14 cellular contexts compared by ENCODE assay signal in the genomic region with DNA sequence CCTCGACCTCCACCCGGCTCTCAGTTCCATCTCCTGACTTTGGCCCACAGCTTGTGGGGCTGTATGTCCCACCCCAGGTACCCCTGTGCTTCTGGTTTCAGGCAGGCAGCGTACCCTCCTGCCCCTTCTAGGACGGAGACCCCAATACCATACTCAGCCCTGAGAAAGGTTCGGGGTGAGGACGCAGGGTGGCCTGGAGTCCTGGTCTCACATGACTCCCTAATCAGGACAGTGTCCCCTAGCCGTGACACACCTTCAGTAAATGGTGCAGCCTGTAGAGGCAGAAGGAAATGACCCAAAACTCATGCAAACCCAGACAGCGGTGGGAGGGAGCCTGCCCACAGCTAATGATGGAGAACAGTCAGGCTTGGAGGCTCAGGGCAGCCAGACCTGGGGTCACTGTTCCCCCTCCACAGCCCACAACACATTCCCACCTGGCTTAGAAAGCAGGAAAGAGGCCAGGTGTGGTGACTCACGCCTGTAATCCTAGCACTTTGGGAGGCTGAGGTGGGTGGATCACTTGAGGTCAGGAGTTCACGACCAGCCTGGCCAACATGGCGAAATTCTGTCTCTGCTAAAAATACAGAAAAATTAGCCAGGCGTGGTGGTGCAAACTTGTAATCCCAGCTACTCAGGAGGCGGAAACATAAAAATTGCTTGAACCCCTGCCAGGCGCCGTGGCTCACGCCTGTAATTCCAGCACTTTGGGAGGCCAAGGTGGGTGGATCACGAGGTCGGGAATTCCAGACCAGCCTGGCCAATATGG. TPM values are rescaled to one million over a fixed set of nuclear protein-coding genes. Genes with fewer than 3 reads are reported as not detected.
DNase-seq lines count a peak whose midpoint lies in the region; ATAC-seq, FAIRE-seq and TF ChIP-seq lines count a peak whose summit lies in the region.
"Had no signal": no experiment of that assay in that cellular context is flagged by ENCODE, and none has a peak within 500 bp of the region (broad histone marks: within the 10 kb centered on the region; RNA-seq: fewer than 3 reads in every experiment).

No MANE protein-coding gene starts in this region.

- CTCF ChIA-PET in K562 (lab: Yijun Ruan, JAX; ENCODE audit: low intra/inter-chr PET ratio): no interaction called here

- H3K36me3 Mint-ChIP-seq in naive B cell: no peaks in the 10 kb centered on the region
- H3K36me3 Mint-ChIP-seq: activated naive CD8-positive, alpha-beta T cell treated with anti-CD3 and anti-CD28 coated beads, Interleukin-2, amount 10 ng/mL, durations not matched to agents 7 days and 5 days had no signal

- H3K4me2 ChIP-seq in Loucy (ENCODE audit: low read depth, low read length, poor library complexity, severe bottlenecking): peak overlapping the region; percentile 32
- H3K4me2 ChIP-seq in K562 (ENCODE audit: insufficient read depth, low read length): no peak overlapping the region

- WGBS in K562 (ENCODE audit: insufficient coverage, low coverage, missing lambda C conversion rate): 75% methylated on average over 17 of the region's 18 CpGs

- H3K9me1 ChIP-seq in K562 (ENCODE audit: control insufficient read depth, insufficient read depth, low read length): no peaks in the 10 kb centered on the region

- intact Hi-C loops in K562 (cut with micrococcal nuclease): no loop called here

- TF ChIP-seq RAD21 in K562 (CRISPR knock-in tag; conservative IDR thresholded peaks at IDR 0.05 in 1 of 2, IDR thresholded peaks at IDR 0.05 in 1 of 2): no peak

- TF ChIP-seq CTCF in Loucy (conservative IDR thresholded peaks at IDR 0.05; ENCODE audit: low read length) (no peak), K562 (IDR thresholded peaks at IDR 0.05 in 2 of 3, conservative IDR thresholded peaks at IDR 0.05 in 1 of 3; ENCODE audit: insufficient read depth in 2 of 3, low read depth in 1 of 3, low read length in 3 of 3) (no peak)

- H3K4me3 Mint-ChIP-seq in naive B cell: peak overlapping the region in 4 of 8 donors; percentile 30 to 66 (median 50)
- H3K4me3 Mint-ChIP-seq: activated naive CD8-positive, alpha-beta T cell treated with anti-CD3 and anti-CD28 coated beads, Interleukin-2, amount 10 ng/mL, durations not matched to agents 7 days and 5 days had no signal

- no peak overlapping the region for H2AFZ ChIP-seq in Loucy (ENCODE audit: low read length)
- H2AFZ ChIP-seq in K562 (ENCODE audit: low read depth, low read length): peak overlapping the region; percentile 23

- in situ Hi-C loops in K562 (cut with MboI): no loop called here

- peaks cover 23 to 45% (median 34%) of the 10 kb centered on the region in 3 donors for H3K4me1 Mint-ChIP-seq in naive B cell

- DNase-seq in ELF-1 (ENCODE audit: low read depth, low spot score) (peak; percentile 36), K562 (ENCODE audit: extremely low read depth in 1 of 4, low spot score in 3 of 4) (no peak), naive B cell (no peak), HCEC 1CT (no peak)
- DNase-seq in NK-92 treated with Interleukin-12 subunit alpha and Interleukin-12 subunit beta, amount 100 ng/mL, for 24 hours (lab: John Stamatoyannopoulos, UW): no peak
- DNase-seq: activated naive CD8-positive, alpha-beta T cell treated with anti-CD3 and anti-CD28 coated beads, Interleukin-2, amount 10 ng/mL, durations not matched to agents 7 days and 5 days; lower lobe of right lung; NCI-H2081; ovary had no signal

- BruUV-seq in K562 (replicated peaks; lab: Mats Ljungman, UMichigan): no TSS peak

- H3K27ac ChIP-seq in K562 (ENCODE audit: extremely low read depth, low read depth, low read length): peak overlapping the region; percentile 21
- H3K27ac ChIP-seq: dorsolateral prefrontal cortex, lower lobe of right lung, ovary had no signal

- no peak overlapping the region for H3K4me3 ChIP-seq in Loucy (ENCODE audit: low read length, poor library complexity, severe bottlenecking)
- H3K4me3 ChIP-seq in K562: no peak overlapping the region
- H3K4me3 ChIP-seq: dorsolateral prefrontal cortex, lower lobe of right lung, ovary had no signal

- no peaks in the 10 kb centered on the region for H3K27me3 ChIP-seq in Loucy (ENCODE audit: insufficient read depth, low read length, poor library complexity, severe bottlenecking)
- no peaks in the 10 kb centered on the region for H3K27me3 ChIP-seq in K562 (ENCODE audit: control insufficient read depth in 2 of 2, insufficient read depth in 2 of 2, low read length in 2 of 2)
- H3K27me3 ChIP-seq: dorsolateral prefrontal cortex, ovary had no signal

- POLR2A ChIA-PET in K562 (lab: Yijun Ruan, JAX): interaction anchor here (0.7 to 1.7 kb wide), 5 partner anchors 9 to 31 kb away, joined by 3 to 10 read pairs (median 3); a partner anchor contains a TSS

- H3K36me3 ChIP-seq in Loucy (ENCODE audit: insufficient read depth, low read length) (no peaks in the 10 kb centered on the region), K562 (ENCODE audit: control insufficient read depth, insufficient read depth, low read length) (no peaks in the 10 kb centered on the region)
- H3K36me3 ChIP-seq: lower lobe of right lung, ovary had no signal

- no peaks in the 10 kb centered on the region for H3K9me2 ChIP-seq in Loucy (replicated peaks; ENCODE audit: low read depth, low read length)

- H3K27ac Mint-ChIP-seq in naive B cell: peak overlapping the region; percentile 60 to 94 (median 92)

- no peaks in the 10 kb centered on the region for H3K27me3 Mint-ChIP-seq in naive B cell
- H3K27me3 Mint-ChIP-seq: activated naive CD8-positive, alpha-beta T cell treated with anti-CD3 and anti-CD28 coated beads, Interleukin-2, amount 10 ng/mL, durations not matched to agents 7 days and 5 days had no signal

- H3K79me2 ChIP-seq in Loucy (ENCODE audit: insufficient read depth, low read length) (no peaks in the 10 kb centered on the region), K562 (ENCODE audit: control insufficient read depth, insufficient read depth, low read length) (no peaks in the 10 kb centered on the region)

- no peak for FAIRE-seq in K562 (lab: Jason Lieb, UNC)
- FAIRE-seq: G401.6 had no signal

- H4K20me1 ChIP-seq in Loucy (ENCODE audit: insufficient read depth, low read length, poor library complexity, severe bottlenecking) (no peaks in the 10 kb centered on the region), K562 (replicated peaks; ENCODE audit: control insufficient read depth, insufficient read depth, low read length) (no peaks in the 10 kb centered on the region)

- no peaks in the 10 kb centered on the region for H3F3A ChIP-seq in Loucy (ENCODE audit: low read depth)

- H3K9me3 Mint-ChIP-seq in naive B cell: no peaks in the 10 kb centered on the region
- H3K9me3 Mint-ChIP-seq: activated naive CD8-positive, alpha-beta T cell treated with anti-CD3 and anti-CD28 coated beads, Interleukin-2, amount 10 ng/mL, durations not matched to agents 7 days and 5 days had no signal

- no peak for TF ChIP-seq EP300 in K562 (IDR thresholded peaks at IDR 0.05; ENCODE audit: low read length)

- H3K9ac ChIP-seq in Loucy (ENCODE audit: low read depth, low read length, poor library complexity, severe bottlenecking) (no peak overlapping the region), K562 (ENCODE audit: insufficient read depth in 1 of 2, low read depth in 2 of 2, low read length in 2 of 2) (peak overlapping the region in 1 of 2 experiments; percentile 77; a peak in 2 of 4 replicates)

- H3K9me3 ChIP-seq in Loucy (ENCODE audit: insufficient read depth, low read depth, low read length) (no peaks in the 10 kb centered on the region), K562 (replicated peaks; ENCODE audit: control insufficient read depth, insufficient read depth, low read depth, low read length) (no peaks in the 10 kb centered on the region)
- H3K9me3 ChIP-seq: lower lobe of right lung, ovary had no signal

- TF ChIP-seq POLR2A in K562 (conservative IDR thresholded peaks at IDR 0.05): no peak

- H3K4me1 ChIP-seq in Loucy (ENCODE audit: insufficient read depth, low read length, poor library complexity, severe bottlenecking) (peaks cover 26% of the 10 kb centered on the region), K562 (replicated peaks in 1 of 2; ENCODE audit: control insufficient read depth in 2 of 2, insufficient read depth in 2 of 2, low read length in 2 of 2) (peaks cover 43 to 45% of the 10 kb centered on the region in 2 experiments)

- no peak for ATAC-seq in K562
- no peak for ATAC-seq in naive B cell (ENCODE audit: low read depth in 2 of 2)
- ATAC-seq in HG03025 (IDR thresholded peaks at IDR 0.05; ENCODE audit: low FRiP score, unreplicated experiment): no peak
- no peak for ATAC-seq in HG03457 (IDR thresholded peaks at IDR 0.05; ENCODE audit: unreplicated experiment)
- ATAC-seq: lower lobe of right lung had no signal

RNA-seq across cellular contexts. Expression of a gene that starts 8.8 kb away (rescaled TPM):
- 30.6 and 67.6 TPM in 2 replicates for total RNA-seq in K562 (2011; cell fraction: chromatin; rRNA removed; ENCODE audit: low replicate concordance)
- total RNA-seq in K562 (2011; cell fraction: nucleolus; rRNA removed): 97.4 and 98.8 TPM in 2 replicates
- 112 and 202 TPM in 2 replicates for total RNA-seq in K562 (2011; cell fraction: nucleoplasm; rRNA removed)
- 1,004 and 1,256 TPM in 2 replicates for total RNA-seq in K562 (2014; rRNA removed)
- total RNA-seq in K562 (2014; rRNA removed; fragmentation: Illumina TruSeq; extraction: Trizol): 270 and 326 TPM in 2 replicates
- total RNA-seq in K562 (2015; rRNA removed; fragmentation: Illumina TruSeq; extraction: Trizol): 594 and 609 TPM in 2 replicates
- 1,947 and 1,950 TPM in 2 replicates for total RNA-seq in K562 (2021)
- polyA plus RNA-seq in K562 (2011; rRNA removed): 205 and 451 TPM in 2 replicates
- 348 and 767 TPM in 2 replicates for polyA plus RNA-seq in K562 (2011; cell fraction: cytosol; rRNA removed)
- polyA plus RNA-seq in K562 (2011; cell fraction: nucleus; rRNA removed): 229 and 367 TPM in 2 replicates
- 830 and 1,263 TPM in 2 replicates for polyA plus RNA-seq in K562 (2012)
- 1,608 and 1,897 TPM in 2 replicates for polyA plus RNA-seq in K562 (2014; fragmentation: Illumina TruSeq; extraction: Trizol)
- polyA plus RNA-seq in K562 (2014; fragmentation: Nextera tagmentation; extraction: Ambion mirVana): 10 to 100 TPM; 27.8 to 58.8 TPM
- 1,026 and 1,125 TPM in 2 replicates for polyA plus RNA-seq in K562 (2014; rRNA removed)
- 66.3 and 71.3 TPM in 2 replicates for polyA minus RNA-seq in K562 (2011; rRNA and poly(A)+ RNA removed)
- polyA minus RNA-seq in K562 (2011; cell fraction: cytosol; rRNA and poly(A)+ RNA removed): 364 and 449 TPM in 2 replicates
- 49.0 and 60.6 TPM in 2 replicates for polyA minus RNA-seq in K562 (2011; cell fraction: nucleus; rRNA and poly(A)+ RNA removed)
- 10 to 100 TPM; 17.2 to 38.1 (median 31.2) TPM for polyA plus RNA-seq in naive B cell (ENCODE audit: low read depth in 6 of 6)

RNA-seq across cellular contexts. Expression of a gene that starts 21.0 kb away (rescaled TPM):
- total RNA-seq in K562 (2011; cell fraction: chromatin; rRNA removed; ENCODE audit: low replicate concordance): 9.6 and 43.3 TPM in 2 replicates
- 62.9 and 65.8 TPM in 2 replicates for total RNA-seq in K562 (2011; cell fraction: nucleolus; rRNA removed)
- 33.6 and 43.7 TPM in 2 replicates for total RNA-seq in K562 (2011; cell fraction: nucleoplasm; rRNA removed)
- total RNA-seq in K562 (2014; rRNA removed) (31.8 and 42.1 TPM in 2 replicates), K562 (2014; rRNA removed; fragmentation: Illumina TruSeq; extraction: Trizol) (4.6 and 6.5 TPM in 2 replicates), K562 (2015; rRNA removed; fragmentation: Illumina TruSeq; extraction: Trizol) (18.2 and 21.9 TPM in 2 replicates), K562 (2021) (30.1 and 35.5 TPM in 2 replicates)
- polyA plus RNA-seq in K562 (2011; rRNA removed) (29.1 and 74.4 TPM in 2 replicates), K562 (2014; fragmentation: Illumina TruSeq; extraction: Trizol) (20.9 and 39.0 TPM in 2 replicates), K562 (2014; fragmentation: Nextera tagmentation; extraction: Ambion mirVana) (10 to 100 TPM; 13.1 to 13.7 TPM), K562 (2014; rRNA removed) (34.9 and 36.7 TPM in 2 replicates), naive B cell (ENCODE audit: low read depth in 6 of 6) (100 to 1,000 TPM in 3 of 6 donors, 10 to 100 TPM in 3; 91.2 to 127 (median 99.0) TPM)
- polyA plus RNA-seq in K562 (2011; cell fraction: cytosol; rRNA removed): 106 and 151 TPM in 2 replicates
- polyA plus RNA-seq in K562 (2011; cell fraction: nucleus; rRNA removed): 87.3 and 88.9 TPM in 2 replicates
- 43.9 and 73.7 TPM in 2 replicates for polyA plus RNA-seq in K562 (2012)
- 10.5 and 14.6 TPM in 2 replicates for polyA minus RNA-seq in K562 (2011; rRNA and poly(A)+ RNA removed)
- polyA minus RNA-seq in K562 (2011; cell fraction: cytosol; rRNA and poly(A)+ RNA removed): 18.3 and 35.8 TPM in 2 replicates
- polyA minus RNA-seq in K562 (2011; cell fraction: nucleus; rRNA and poly(A)+ RNA removed): 43.4 and 63.9 TPM in 2 replicates
